In genomic region chr7:107147464-107148214, GRCh38 we compare ENCODE assay signal across 7 cellular contexts. TPM values are rescaled to one million over a fixed set of nuclear protein-coding genes. Genes with fewer than 3 reads are reported as not detected.
A peak's percentile ranks its signal among the peaks of the same experiment; 100 is the strongest.
DNase-seq lines count a peak whose midpoint lies in the region; ATAC-seq, FAIRE-seq and TF ChIP-seq lines count a peak whose summit lies in the region.

No MANE protein-coding gene starts in this region.

- 0 out of 2 replicates have a peak, but pooled peaks have one; percentile 20 for TF ChIP-seq RAD21 in HepG2 (CRISPR knock-in tag; IDR thresholded peaks at IDR 0.05)

- DNase-seq in D721Med (ENCODE audit: insufficient read length, low spot score) (no peak), PC-9 (peak in 1 of 2 experiments; percentile 17), HepG2 (ENCODE audit: low spot score) (peak; percentile 18), uterus (no peak), NCI-H128 (lab: John Stamatoyannopoulos, UW; ENCODE audit: unreplicated experiment) (no peak)
- DNase-seq in central memory CD4-positive, alpha-beta T cell, result peak; percentile 22

- BruUV-seq in PC-9 (replicated peaks; lab: Mats Ljungman, UMichigan), result no TSS peak
- no TSS peak for BruUV-seq in HepG2 (replicated peaks; lab: Mats Ljungman, UMichigan)

- TF ChIP-seq POLR2A in HepG2 (IDR thresholded peaks at IDR 0.05; ENCODE audit: insufficient read depth in 1 of 2, low read depth in 2 of 2, low read length in 2 of 2), result no peak
- TF ChIP-seq POLR2A in uterus (IDR thresholded peaks at IDR 0.05), result no peak

- peak overlapping the region; percentile 53 for H3K4me3 ChIP-seq in PC-9
- no peak overlapping the region for H3K4me3 ChIP-seq in HepG2 (replicated peaks in 1 of 3; ENCODE audit: insufficient read depth in 1 of 3, low read depth in 2 of 3, low read length in 3 of 3)
- H3K4me3 ChIP-seq in uterus, result no peak overlapping the region

- no peak overlapping the region for H3K27ac ChIP-seq in PC-9
- no peak overlapping the region for H3K27ac ChIP-seq in HepG2 (ENCODE audit: extremely low read length, insufficient read depth, low read length)
- H3K27ac ChIP-seq in uterus, result no peak overlapping the region

- TF ChIP-seq CTCF in D721Med (IDR thresholded peaks at IDR 0.05; ENCODE audit: insufficient read depth, missing control alignments) (peak; percentile 61), PC-9 (conservative IDR thresholded peaks at IDR 0.05) (peak; percentile 78), HepG2 (CRISPR knock-in tag; IDR thresholded peaks at IDR 0.05) (peak; percentile 74), uterus (IDR thresholded peaks at IDR 0.05) (peak; percentile 49 to 71 (median 61))

- H3K4me2 ChIP-seq in PC-9 (peak overlapping the region; percentile 86), HepG2 (ENCODE audit: low read depth, low read length) (peak overlapping the region; percentile 64)

- no peaks in the 10 kb centered on the region for H3K36me3 ChIP-seq in PC-9 (ENCODE audit: low read depth)
- H3K36me3 ChIP-seq in HepG2 (replicated peaks in 1 of 2; ENCODE audit: control insufficient read depth in 1 of 2, insufficient read depth in 2 of 2, low read length in 2 of 2), result no peaks in the 10 kb centered on the region
- no peaks in the 10 kb centered on the region for H3K36me3 ChIP-seq in uterus

- H4K20me1 ChIP-seq in PC-9 (ENCODE audit: insufficient read depth) (no peaks in the 10 kb centered on the region), HepG2 (ENCODE audit: insufficient read depth, low read length) (no peaks in the 10 kb centered on the region)

- in situ Hi-C loops in HepG2 (cut with HindIII; ENCODE audit: extremely low pct_ligation_motif_present, low pct_unique_long_range_greater_than_20kb), result loop anchor here (5.0 kb wide), 2 partner anchors 200 to 355 kb away; no protein-coding TSS in a partner anchor

- no peaks in the 10 kb centered on the region for H3K27me3 ChIP-seq in PC-9 (ENCODE audit: insufficient read depth, low read depth)
- no peaks in the 10 kb centered on the region for H3K27me3 ChIP-seq in HepG2 (ENCODE audit: control insufficient read depth in 1 of 2, insufficient read depth in 2 of 2, low read length in 2 of 2)
- no peaks in the 10 kb centered on the region for H3K27me3 ChIP-seq in uterus

- peaks cover 4% of the 10 kb centered on the region; the same call in 1 of the 2 replicates for H3F3A ChIP-seq in PC-9 (ENCODE audit: insufficient read depth, low read depth)

- H3K4me1 ChIP-seq in PC-9 (replicated peaks; ENCODE audit: insufficient read depth), result peaks cover 12% of the 10 kb centered on the region; the same call in 1 of the 2 replicates
- H3K4me1 ChIP-seq in HepG2 (ENCODE audit: insufficient read depth, low read length), result no peaks in the 10 kb centered on the region
- H3K4me1 ChIP-seq in uterus, result no peaks in the 10 kb centered on the region

- H3K79me2 ChIP-seq in PC-9 (ENCODE audit: low read depth), result no peaks in the 10 kb centered on the region
- no peaks in the 10 kb centered on the region for H3K79me2 ChIP-seq in HepG2 (ENCODE audit: insufficient read depth, low read length)

- TF ChIP-seq EP300 in HepG2 (IDR thresholded peaks at IDR 0.05; ENCODE audit: low read depth in 2 of 2, low read length in 2 of 2), result no peak
- TF ChIP-seq EP300 in HepG2 (CRISPR knock-in tag; IDR thresholded peaks at IDR 0.05; ENCODE audit: borderline replicate concordance), result no peak

- no peak for FAIRE-seq in D721Med (lab: Jason Lieb, UNC)
- peak; percentile 76 for FAIRE-seq in HepG2 (lab: Jason Lieb, UNC)

- ATAC-seq in GM21723 (IDR thresholded peaks at IDR 0.05; ENCODE audit: unreplicated experiment) (peak; percentile 55), HepG2 (peak; percentile 93)

- peak overlapping the region; percentile 78 for H2AFZ ChIP-seq in PC-9
- no peak overlapping the region for H2AFZ ChIP-seq in HepG2 (ENCODE audit: low read length)

- no peak overlapping the region for H3K9ac ChIP-seq in HepG2 (ENCODE audit: insufficient read depth, low read depth, low read length)

- intact Hi-C loops in PC-9 (cut with micrococcal nuclease; ENCODE audit: unreplicated experiment), result loop anchor here (2.0 kb wide), 2 partner anchors 355 to 605 kb away; no protein-coding TSS in a partner anchor
- intact Hi-C loops in HepG2 (cut with micrococcal nuclease; ENCODE audit: unreplicated experiment), result loop anchor here (1.0 to 5.0 kb wide), 4 partner anchors 21 to 578 kb away; partner anchors contain the start of gene HBP1
- intact Hi-C loops in uterus (cut with DNase I; ENCODE audit: low total_unique reads), result no loop called here

- WGBS in HepG2 (ENCODE audit: low lambda C conversion rate), result 0% methylated on average over 2 of the region's 2 CpGs

- no peaks in the 10 kb centered on the region for H3K9me2 ChIP-seq in PC-9 (ENCODE audit: insufficient read depth)

- CTCF ChIA-PET in PC-9 (lab: Charles Lee) (interaction anchor here (0.5 to 2.1 kb wide), 8 partner anchors 20 to 572 kb away, joined by 3 to 16 read pairs (median 4); partner anchors contain the start of gene HBP1), HepG2 (lab: Yijun Ruan, JAX; ENCODE audit: low intra/inter-chr PET ratio, low total read pairs) (interaction anchor here (0.7 kb wide), 1 partner anchor 21 kb away, joined by 3 read pairs; the partner anchor contains the start of gene HBP1)

- H3K9me3 ChIP-seq in PC-9 (ENCODE audit: insufficient read depth, low read depth) (no peaks in the 10 kb centered on the region), HepG2 (ENCODE audit: low read length) (no peaks in the 10 kb centered on the region), uterus (no peaks in the 10 kb centered on the region)

- POLR2A ChIA-PET in PC-9 (lab: Charles Lee; ENCODE audit: unreplicated experiment) (interaction anchor here (0.7 to 1.0 kb wide), 2 partner anchors 372 to 718 kb away, joined by 4 to 5 read pairs; no protein-coding TSS in a partner anchor), HepG2 (lab: Yijun Ruan, JAX) (interaction anchor here (1.8 kb wide), 1 partner anchor 21 kb away, joined by 15 read pairs; the partner anchor contains the start of gene HBP1)

TF ChIP-seq in HepG2, 621 proteins besides CTCF, POLR2A, EP300 and RAD21:
- TF ChIP-seq ZSCAN29 (CRISPR knock-in tag; conservative IDR thresholded peaks at IDR 0.05), result no peak
- peak; percentile 72 for TF ChIP-seq STAG1 (CRISPR knock-in tag; IDR thresholded peaks at IDR 0.05)
- TF ChIP-seq RFX5 (IDR thresholded peaks at IDR 0.05; ENCODE audit: low read depth, low read length), result no peak
- TF ChIP-seq NFE2L2 (IDR thresholded peaks at IDR 0.05; ENCODE audit: low read length), result peak; percentile 15; the same call in 1 of the 2 replicates
- no peak for TF ChIP-seq ZNF614 (CRISPR knock-in tag; IDR thresholded peaks at IDR 0.05; ENCODE audit: borderline replicate concordance)
- peak; percentile 57 for TF ChIP-seq SMC3 (IDR thresholded peaks at IDR 0.05; ENCODE audit: low read length)

RNA-seq across cellular contexts. Expression of gene HBP1, which starts 21.2 kb away (rescaled TPM):
- total RNA-seq in PC-9 (2021), result 60.0 and 62.1 TPM in 2 replicates
- 22.9 and 29.8 TPM in 2 replicates for total RNA-seq in HepG2 (2016; rRNA removed; fragmentation: Illumina TruSeq; extraction: Trizol)
- total RNA-seq in HepG2 (2016; cell fraction: cytosol; rRNA removed; fragmentation: Illumina TruSeq; extraction: Trizol; ENCODE audit: low read depth), result 4.4 and 5.2 TPM in 2 replicates
- 19.6 and 28.9 TPM in 2 replicates for total RNA-seq in HepG2 (2016; cell fraction: insoluble cytoplasmic fraction; rRNA removed; fragmentation: Illumina TruSeq; extraction: Trizol)
- total RNA-seq in HepG2 (2016; cell fraction: membrane; rRNA removed; fragmentation: Illumina TruSeq; extraction: Trizol), result 8.0 and 9.4 TPM in 2 replicates
- total RNA-seq in HepG2 (2016; cell fraction: nucleus; rRNA removed; fragmentation: Illumina TruSeq; extraction: Trizol), result 16.5 and 18.0 TPM in 2 replicates
- 37.8 and 44.1 TPM in 2 replicates for polyA plus RNA-seq in HepG2 (2011; rRNA removed)
- 24.4 and 33.9 TPM in 2 replicates for polyA plus RNA-seq in HepG2 (2011; cell fraction: cytosol; rRNA removed)
- polyA plus RNA-seq in HepG2 (2011; cell fraction: nucleus; rRNA removed), result 24.5 and 27.2 TPM in 2 replicates
- 40.5 and 54.8 TPM in 2 replicates for polyA plus RNA-seq in HepG2 (2012)
- 1.5 TPM in 2 replicates for polyA plus RNA-seq in HepG2 (2016; cell fraction: cytosol; fragmentation: Illumina TruSeq; extraction: Trizol; ENCODE audit: low read depth)
- 21.0 and 21.2 TPM in 2 replicates for polyA plus RNA-seq in HepG2 (2016; cell fraction: insoluble cytoplasmic fraction; fragmentation: Illumina TruSeq; extraction: Trizol; ENCODE audit: low read depth)
- 3.2 and 3.9 TPM in 2 replicates for polyA plus RNA-seq in HepG2 (2016; cell fraction: membrane; fragmentation: Illumina TruSeq; extraction: Trizol; ENCODE audit: low read depth)
- polyA plus RNA-seq in HepG2 (2016; cell fraction: nucleus; fragmentation: Illumina TruSeq; extraction: Trizol; ENCODE audit: insufficient read depth, low read depth), result 13.2 and 18.0 TPM in 2 replicates
- polyA minus RNA-seq in HepG2 (2011; rRNA and poly(A)+ RNA removed; ENCODE audit: low replicate concordance), result 46.4 and 47.9 TPM in 2 replicates
- polyA minus RNA-seq in HepG2 (2011; cell fraction: cytosol; rRNA and poly(A)+ RNA removed), result 25.5 and 31.9 TPM in 2 replicates
- polyA minus RNA-seq in HepG2 (2011; cell fraction: nucleus; rRNA and poly(A)+ RNA removed), result 109 and 115 TPM in 2 replicates
- total RNA-seq in uterus, result 100 to 1,000 TPM in 3 of 4 donors, 10 to 100 TPM in 1; 48.3 to 169 (median 130) TPM

Comparison
In these comparisons a context has a peak if more than half of its experiments do, and no peak if none do; other contexts are left out.
1. DNase-seq: peak in central memory CD4-positive, alpha-beta T cell (single experiment) and HepG2 (single experiment); none in D721Med (single experiment), uterus (0 of 2) and NCI-H128 (single experiment).
2. Peak in every context shown above with its lines, with median percentiles within 50 percentile points of each other: CTCF ChIP-seq.